In genomic region chr2:237697586-237698337, GRCh38 we compare ENCODE assay signal across 9 cellular contexts.
DNase-seq lines count a peak whose midpoint lies in the region; ATAC-seq and TF ChIP-seq lines count a peak whose summit lies in the region.
"Had no signal": no experiment of that assay in that cellular context is flagged by ENCODE, and none has a peak within 500 bp of the region (broad histone marks: within the 10 kb centered on the region; RNA-seq: fewer than 3 reads in every experiment).

No MANE protein-coding gene starts in this region.

- peaks cover 72% of the 10 kb centered on the region for H3K4me1 ChIP-seq in HEK293 (ENCODE audit: control insufficient read depth, insufficient read depth, low read length)

- CTCF ChIA-PET in HEK293 (lab: Yijun Ruan, JAX), result interaction anchor here (0.7 to 1.3 kb wide), 4 partner anchors 11 to 185 kb away, joined by 3 read pairs; no protein-coding TSS in a partner anchor

- peak; percentile 57 for DNase-seq in foreskin melanocyte
- DNase-seq in stimulated activated naive CD4-positive, alpha-beta T cell treated with Interleukin-2 at 50 U/mL for 16 hours (lab: John Stamatoyannopoulos, UW), result peak; percentile 40
- no peak for DNase-seq in NCI-H510A treated with DMSO at 0.1 percent for 48 hours (lab: John Stamatoyannopoulos, UW)
- no peak for DNase-seq in globus pallidus (ENCODE audit: low spot score)
- DNase-seq: caudate nucleus had no signal

- POLR2A ChIA-PET in HEK293 (lab: Yijun Ruan, JAX), result interaction anchor here (1.4 kb wide), 1 partner anchor 32 kb away, joined by 4 read pairs; no protein-coding TSS in a partner anchor

- TF ChIP-seq CTCF in HEK293 (tag by site-specific recombination; IDR thresholded peaks at IDR 0.05), result no peak
- no peak for TF ChIP-seq CTCF in VCaP (conservative IDR thresholded peaks at IDR 0.05)

- no peak for ATAC-seq in HG03442 (IDR thresholded peaks at IDR 0.05; ENCODE audit: unreplicated experiment)

- H3K27ac ChIP-seq in HEK293 (ENCODE audit: extremely low read depth, low read depth, low read length) (no peak overlapping the region; the same call in 1 of the 2 replicates), VCaP (peak overlapping the region; percentile 95)

- H3K9me3 ChIP-seq in HEK293 (ENCODE audit: control insufficient read depth, insufficient read depth, low read depth, low read length), result no peaks in the 10 kb centered on the region

- no peak overlapping the region for H3K4me3 ChIP-seq in HEK293 (ENCODE audit: low read depth, low read length)
- H3K4me3 ChIP-seq: lung had no signal

- no peaks in the 10 kb centered on the region for H3K36me3 ChIP-seq in HEK293 (ENCODE audit: control insufficient read depth in 2 of 2, insufficient read depth in 1 of 2, low read length in 2 of 2)

TF ChIP-seq in HEK293, 187 proteins besides CTCF, POLR2A, EP300 and RAD21:
- TF ChIP-seq SP7 (tag by site-specific recombination; IDR thresholded peaks at IDR 0.05) (peak; percentile 24; the same call in 1 of the 2 replicates), ZNF501 (tag by site-specific recombination; IDR thresholded peaks at IDR 0.05) (no peak), ZNF707 (tag by site-specific recombination; IDR thresholded peaks at IDR 0.05) (no peak), ZNF394 (tag by site-specific recombination; IDR thresholded peaks at IDR 0.05; ENCODE audit: borderline replicate concordance) (peak; percentile 59), OSR2 (tag by site-specific recombination; IDR thresholded peaks at IDR 0.05) (peak; percentile 45; the same call in 1 of the 2 replicates), ZNF549 (tag by site-specific recombination; IDR thresholded peaks at IDR 0.05) (no peak), ZBTB11 (tag by site-specific recombination; conservative IDR thresholded peaks at IDR 0.05; ENCODE audit: low read depth) (no peak), GFI1B (tag by site-specific recombination; IDR thresholded peaks at IDR 0.05) (peak; percentile 61)

Comparison
In these comparisons a context has a peak if more than half of its experiments do, and no peak if none do; other contexts are left out.
1. DNase-seq: peak in foreskin melanocyte (single experiment) and stimulated activated naive CD4-positive, alpha-beta T cell treated with Interleukin-2 at 50 U/mL for 16 hours (single experiment); none in NCI-H510A treated with DMSO at 0.1 percent for 48 hours (single experiment) and globus pallidus (single experiment).